ENCODE assay signal across 8 cellular contexts in the genomic region with DNA sequence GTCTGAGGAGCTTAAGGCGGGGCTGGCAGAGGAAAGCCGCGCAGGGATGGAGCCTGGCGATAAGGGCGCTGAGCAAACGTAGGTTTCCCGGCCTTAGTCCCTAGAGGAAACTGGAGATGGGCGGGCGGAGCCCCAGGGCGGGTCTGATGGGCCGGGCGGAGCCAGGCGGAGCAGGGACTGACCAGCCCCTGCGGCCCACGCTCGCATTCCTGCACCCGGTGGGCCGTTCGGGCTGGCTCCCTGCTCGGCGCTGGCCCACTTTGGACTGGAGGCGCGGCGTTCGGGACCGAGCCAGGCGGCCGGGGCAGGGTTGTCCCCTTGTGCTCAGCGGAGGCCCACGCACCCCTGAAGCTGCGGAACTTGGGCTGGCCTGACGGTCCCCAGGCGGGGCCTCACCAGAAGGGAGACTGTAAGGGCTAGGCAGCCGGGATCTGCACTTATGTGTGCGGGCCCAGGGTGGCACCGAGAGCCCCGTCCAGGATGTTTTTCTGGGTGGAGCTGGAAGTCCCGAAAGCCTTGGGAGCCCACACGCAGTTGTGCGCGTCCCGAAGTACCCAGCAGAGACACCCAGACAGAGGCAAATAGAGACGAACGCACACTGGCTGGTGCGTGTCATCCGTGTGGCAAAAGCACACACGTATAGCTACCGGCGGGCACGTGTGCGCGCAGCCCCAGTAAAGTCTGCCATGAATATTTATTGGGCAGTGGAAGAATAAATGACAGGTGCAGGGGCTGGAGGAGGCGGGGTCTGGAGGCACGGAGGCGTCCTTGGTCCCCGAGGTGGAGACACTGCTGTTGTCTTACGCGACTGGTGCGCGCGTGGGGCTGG. TPM values are rescaled to one million over a fixed set of nuclear protein-coding genes. Genes with fewer than 3 reads are reported as not detected.
DNase-seq lines count a peak whose midpoint lies in the region; ATAC-seq and TF ChIP-seq lines count a peak whose summit lies in the region.

No MANE protein-coding gene starts in this region.

- H3K36me3 ChIP-seq in iPS-18a (ENCODE audit: control insufficient read depth, low read depth, low read length) = no peaks in the 10 kb centered on the region
- no peaks in the 10 kb centered on the region for H3K36me3 ChIP-seq in skeletal muscle satellite cell (ENCODE audit: insufficient read depth, low read length)

- H3K27me3 ChIP-seq in iPS-18a (ENCODE audit: control insufficient read depth, insufficient read depth, low read length) (peaks cover 41% of the 10 kb centered on the region), skeletal muscle satellite cell (ENCODE audit: control insufficient read depth, insufficient read depth, low read length) (peaks cover 6% of the 10 kb centered on the region)

- peak overlapping the region; percentile 28 for H3K4me3 ChIP-seq in astrocyte of the spinal cord (ENCODE audit: low read depth, low read length)
- peak overlapping the region; percentile 73 for H3K4me3 ChIP-seq in iPS-18a (ENCODE audit: low read length)
- H3K4me3 ChIP-seq in skeletal muscle satellite cell (ENCODE audit: low read length) = peak overlapping the region; percentile 78

- DNase-seq in ELR (ENCODE audit: low read depth) = peak; percentile 79
- DNase-seq in NCI-H1436 (lab: John Stamatoyannopoulos, UW) = peak; percentile 61
- DNase-seq in astrocyte of the spinal cord (ENCODE audit: low read depth, low spot score) = peak; percentile 18
- DNase-seq in NAMALWA (ENCODE audit: low spot score) = no peak

- peaks cover 20% of the 10 kb centered on the region for H3K4me1 ChIP-seq in iPS-18a (ENCODE audit: control insufficient read depth, low read depth, low read length)
- peaks cover 18% of the 10 kb centered on the region for H3K4me1 ChIP-seq in skeletal muscle satellite cell (ENCODE audit: control insufficient read depth, insufficient read depth, low read length)

- peak overlapping the region; percentile 90 for H3K4me2 ChIP-seq in skeletal muscle satellite cell (ENCODE audit: low read length)

- H3K9ac ChIP-seq in iPS-18a (ENCODE audit: low read length) = no peak overlapping the region
- H3K9ac ChIP-seq in skeletal muscle satellite cell (ENCODE audit: low read depth, low read length) = peak overlapping the region; percentile 89

- no peak for ATAC-seq in GM21526 (IDR thresholded peaks at IDR 0.05; ENCODE audit: low FRiP score, unreplicated experiment)
- no peak for ATAC-seq in GM19467 (IDR thresholded peaks at IDR 0.05; ENCODE audit: unreplicated experiment)

- H3K9me3 ChIP-seq in iPS-18a (ENCODE audit: control insufficient read depth, low read depth, low read length) (no peaks in the 10 kb centered on the region), skeletal muscle satellite cell (replicated peaks; ENCODE audit: low read length) (no peaks in the 10 kb centered on the region)

- TF ChIP-seq CTCF in astrocyte of the spinal cord (IDR thresholded peaks at IDR 0.05; ENCODE audit: low read depth, low read length) = no peak

- no peak overlapping the region for H3K27ac ChIP-seq in iPS-18a (ENCODE audit: low read length)

- in situ Hi-C loops in astrocyte of the spinal cord (cut with HindIII; ENCODE audit: low sequenced_read_pairs) = no loop called here

RNA-seq across cellular contexts. Expression of gene PYDC1, which starts 1.4 kb away (rescaled TPM):
- not detected in 2 replicates for total RNA-seq in skeletal muscle satellite cell (2012; rRNA removed)

RNA-seq across cellular contexts. Expression of gene TRIM72, which starts 1.6 kb away (rescaled TPM):
- 1.5 and 5.9 TPM in 2 replicates for total RNA-seq in skeletal muscle satellite cell (2012; rRNA removed)

RNA-seq across cellular contexts. Expression of gene PYCARD, which starts 12.9 kb away (rescaled TPM):
- total RNA-seq in skeletal muscle satellite cell (2012; rRNA removed) = 51.5 and 71.2 TPM in 2 replicates

RNA-seq across cellular contexts. Expression of gene FUS, which starts 35.6 kb away (rescaled TPM):
- total RNA-seq in skeletal muscle satellite cell (2012; rRNA removed) = 34.0 and 41.9 TPM in 2 replicates

RNA-seq across cellular contexts. Expression of gene ITGAM, which starts 44.3 kb away (rescaled TPM):
- under 0.01 TPM in 1 of 2 replicates, not detected in the other for total RNA-seq in skeletal muscle satellite cell (2012; rRNA removed)

Comparison
In these comparisons a context has a peak if more than half of its experiments do, and no peak if none do; other contexts are left out.
1. H3K4me3 ChIP-seq: peak in every context shown above with its lines; median percentile 78 in skeletal muscle satellite cell; 73 in iPS-18a; 28 in astrocyte of the spinal cord.